ENCODE assay signal across 22 cellular contexts in the genomic region with DNA sequence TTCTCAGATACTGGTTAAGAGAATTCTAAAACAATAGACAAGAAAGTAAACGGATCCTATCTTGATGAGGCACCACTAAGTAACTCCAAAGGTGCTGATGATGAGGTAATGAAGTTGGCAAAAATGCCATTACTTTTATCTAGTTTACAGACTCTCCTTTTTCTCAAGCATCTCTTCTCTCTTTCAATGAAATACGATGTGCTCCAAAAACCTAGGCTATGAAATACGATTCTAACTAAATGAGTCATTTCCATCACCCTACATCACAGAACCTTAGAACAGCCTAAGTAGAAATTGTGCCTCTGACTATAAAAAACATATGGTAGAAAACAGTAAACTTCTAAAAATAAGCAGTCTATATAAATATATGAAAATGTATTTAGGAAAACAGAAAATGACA. TPM values are rescaled to one million over a fixed set of nuclear protein-coding genes. Genes with fewer than 3 reads are reported as not detected.
DNase-seq lines count a peak whose midpoint lies in the region; ATAC-seq and TF ChIP-seq lines count a peak whose summit lies in the region.
"Had no signal": no experiment of that assay in that cellular context is flagged by ENCODE, and none has a peak within 500 bp of the region (broad histone marks: within the 10 kb centered on the region; RNA-seq: fewer than 3 reads in every experiment).

No MANE protein-coding gene starts in this region.

- in situ Hi-C loops in IMR-90 (cut with MboI; ENCODE audit: low sequenced_read_pairs): no loop called here

- H2AK5ac ChIP-seq in IMR-90 (ENCODE audit: low read depth, low read length): no peak overlapping the region

- H3K79me1 ChIP-seq in IMR-90 (ENCODE audit: low read depth in 1 of 2, low read length in 2 of 2): peaks cover 6 to 19% of the 10 kb centered on the region in 2 experiments

- no peaks in the 10 kb centered on the region for H3K36me3 ChIP-seq in IMR-90 (ENCODE audit: control insufficient read depth, insufficient read depth, low read length)
- H3K36me3 ChIP-seq: esophagus muscularis mucosa had no signal

- no peaks in the 10 kb centered on the region for H3K27me3 ChIP-seq in IMR-90 (ENCODE audit: control insufficient read depth, insufficient read depth, low read length)
- H3K27me3 ChIP-seq: esophagus muscularis mucosa had no signal

- H3K27me3 Mint-ChIP-seq in type B pancreatic cell: no peaks in the 10 kb centered on the region
- H3K27me3 Mint-ChIP-seq: naive B cell had no signal

- TF ChIP-seq CTCF in IMR-90 (conservative IDR thresholded peaks at IDR 0.05; ENCODE audit: low read depth, low read length) (no peak), type B pancreatic cell (conservative IDR thresholded peaks at IDR 0.05) (no peak), GM10248 (IDR thresholded peaks at IDR 0.05; ENCODE audit: control extremely low read depth, extremely low read depth, low read depth, missing control alignments) (no peak)

- H3K4me1 ChIP-seq in IMR-90 (ENCODE audit: control insufficient read depth, insufficient read depth, low read length): peaks cover 2% of the 10 kb centered on the region; the same call in 1 of the 2 replicates

- peaks cover 8% of the 10 kb centered on the region for H3K36me3 Mint-ChIP-seq in type B pancreatic cell
- H3K36me3 Mint-ChIP-seq: naive B cell had no signal

- no peak overlapping the region for H2BK20ac ChIP-seq in IMR-90 (ENCODE audit: low read depth, low read length)

- no peak for TF ChIP-seq RAD21 in IMR-90 (IDR thresholded peaks at IDR 0.05; ENCODE audit: low read length)

- H3K23ac ChIP-seq in IMR-90 (ENCODE audit: low read depth, low read length): no peak overlapping the region

- no peak overlapping the region for H3K4me3 ChIP-seq in IMR-90 (ENCODE audit: insufficient read depth, low read depth, low read length)
- H3K4me3 ChIP-seq: esophagus muscularis mucosa, lung, PC-9, skin epidermis had no signal

- no peak overlapping the region for H2BK5ac ChIP-seq in IMR-90 (ENCODE audit: low read depth, low read length, poor library complexity, severe bottlenecking)

- POLR2A ChIA-PET in IMR-90 (lab: Charles Lee; ENCODE audit: unreplicated experiment): no interaction called here
- POLR2A ChIA-PET in GM10248 (lab: Yijun Ruan, JAX): no interaction called here

- H2AK9ac ChIP-seq in IMR-90 (replicated peaks; ENCODE audit: low read depth, low read length, poor library complexity): no peak overlapping the region

- no peak overlapping the region for H3K4ac ChIP-seq in IMR-90 (ENCODE audit: low read depth, low read length)

- H2BK15ac ChIP-seq in IMR-90 (ENCODE audit: low read depth, low read length): no peak overlapping the region

- H3K4me1 Mint-ChIP-seq in type B pancreatic cell (ENCODE audit: unreplicated experiment): peaks cover 44% of the 10 kb centered on the region

- no peak overlapping the region; the same call in 1 of the 2 replicates for H3K18ac ChIP-seq in IMR-90 (ENCODE audit: low read depth, low read length)

- no peak overlapping the region for H3K14ac ChIP-seq in IMR-90 (replicated peaks; ENCODE audit: low read depth, low read length)

- dilution Hi-C loops in IMR-90 (cut with HindIII; ENCODE audit: low sequenced_read_pairs, unreplicated experiment): no loop called here

- no peak overlapping the region for H2BK120ac ChIP-seq in IMR-90 (ENCODE audit: low read depth, low read length)

- no peak overlapping the region for H3K4me3 Mint-ChIP-seq in type B pancreatic cell
- H3K4me3 Mint-ChIP-seq: naive B cell had no signal

- peak; percentile 50 for DNase-seq in EH (ENCODE audit: low read depth)
- peak; percentile 56 for DNase-seq in IMR-90
- DNase-seq in amniotic epithelial cell (ENCODE audit: low read depth): peak; percentile 24
- DNase-seq in left kidney (ENCODE audit: low read depth, low spot score): peak; percentile 15
- no peak for DNase-seq in type B pancreatic cell (ENCODE audit: extremely low spot score, unreplicated experiment)
- no peak for DNase-seq in GM10248 (ENCODE audit: extremely low spot score)
- no peak for DNase-seq in NCI-H1092 (lab: John Stamatoyannopoulos, UW)
- DNase-seq: central memory CD4-positive, alpha-beta T cell; effector CD4-positive, alpha-beta T cell; GF-D8; naive B cell; NCI-H146; NCI-H774; PC-9; posterior cingulate gyrus; stimulated activated CD8-positive, alpha-beta memory T cell treated with anti-CD3 and anti-CD28 coated beads, Interleukin-4, amount 100 ng/mL, for 48 hours; substantia nigra had no signal

- H3K4me2 ChIP-seq in IMR-90 (ENCODE audit: low read depth, low read length): peak overlapping the region; percentile 67; the same call in 1 of the 2 replicates
- H3K4me2 ChIP-seq: PC-9 had no signal

- no CpG with 5 or more reads among the region's 3 CpGs for WGBS in IMR-90 (ENCODE audit: extremely low coverage in 2 of 2, insufficient read length in 1 of 2), 2 experiments

- intact Hi-C loops in IMR-90 (cut with micrococcal nuclease): no loop called here

- no peak overlapping the region for H4K91ac ChIP-seq in IMR-90 (ENCODE audit: insufficient read depth, low read depth, low read length)

- no peak overlapping the region for H4K8ac ChIP-seq in IMR-90 (ENCODE audit: low read depth in 2 of 2, low read length in 2 of 2)

- H3K27ac Mint-ChIP-seq in type B pancreatic cell: no peak overlapping the region
- H3K27ac Mint-ChIP-seq: naive B cell had no signal

- no peak overlapping the region for H3K56ac ChIP-seq in IMR-90 (ENCODE audit: extremely low read depth, insufficient read depth, low read length)

- no TSS peak for BruUV-seq in IMR-90 (replicated peaks; lab: Mats Ljungman, UMichigan)

- no peak overlapping the region for H4K5ac ChIP-seq in IMR-90 (ENCODE audit: low read depth, low read length)

- no peaks in the 10 kb centered on the region for H3K9me3 Mint-ChIP-seq in type B pancreatic cell
- H3K9me3 Mint-ChIP-seq: naive B cell had no signal

- ATAC-seq in IMR-90 (ENCODE audit: low read depth) (peak; percentile 30; the same call in 1 of the 2 replicates), HG02763 (IDR thresholded peaks at IDR 0.05; ENCODE audit: unreplicated experiment) (no peak)
- ATAC-seq: activated CD4-positive, CD25-positive, alpha-beta regulatory T cell treated with anti-CD3 and anti-CD28 coated beads, Interleukin-2, amount 50 U/mL, for 24 hours had no signal

- H3K9me3 ChIP-seq in IMR-90 (ENCODE audit: control insufficient read depth, insufficient read depth, low read length): no peaks in the 10 kb centered on the region
- H3K9me3 ChIP-seq: esophagus muscularis mucosa had no signal

- TF ChIP-seq POLR2A in IMR-90 (IDR thresholded peaks at IDR 0.05; ENCODE audit: low read depth, low read length): no peak

- H2AFZ ChIP-seq in IMR-90 (replicated peaks; ENCODE audit: low read length, poor library complexity): no peak overlapping the region
- H2AFZ ChIP-seq: PC-9 had no signal

- H3K9ac ChIP-seq in IMR-90 (ENCODE audit: low read depth, low read length): no peak overlapping the region

- H3K27ac ChIP-seq in IMR-90 (ENCODE audit: insufficient read depth, low read length): no peak overlapping the region
- H3K27ac ChIP-seq: esophagus muscularis mucosa, PC-9 had no signal

- no peaks in the 10 kb centered on the region for H4K20me1 ChIP-seq in IMR-90 (ENCODE audit: insufficient read depth, low read length)

- CTCF ChIA-PET in IMR-90 (lab: Yijun Ruan, JAX) (no interaction called here), GM10248 (lab: Yijun Ruan, JAX) (interaction anchor here (1.5 to 3.0 kb wide), 3 partner anchors 8 to 21 kb away, joined by 4 to 12 read pairs (median 4); no protein-coding TSS in a partner anchor)

- peaks cover 2% of the 10 kb centered on the region; the same call in 1 of the 2 replicates for H3K9me1 ChIP-seq in IMR-90 (ENCODE audit: insufficient read depth, low read length)

TF ChIP-seq in IMR-90, 13 proteins besides CTCF, POLR2A, EP300 and RAD21:
- TF ChIP-seq MXI1 (IDR thresholded peaks at IDR 0.05; ENCODE audit: borderline replicate concordance, low read depth, low read length): no peak
- TF ChIP-seq CEBPB (IDR thresholded peaks at IDR 0.05; ENCODE audit: low read depth, low read length): no peak
- TF ChIP-seq MAZ (IDR thresholded peaks at IDR 0.05; ENCODE audit: borderline replicate concordance, low read depth, low read length): no peak
- no peak for TF ChIP-seq RFX5 (IDR thresholded peaks at IDR 0.05; ENCODE audit: low read depth, low read length)
- TF ChIP-seq, protein P1, sequence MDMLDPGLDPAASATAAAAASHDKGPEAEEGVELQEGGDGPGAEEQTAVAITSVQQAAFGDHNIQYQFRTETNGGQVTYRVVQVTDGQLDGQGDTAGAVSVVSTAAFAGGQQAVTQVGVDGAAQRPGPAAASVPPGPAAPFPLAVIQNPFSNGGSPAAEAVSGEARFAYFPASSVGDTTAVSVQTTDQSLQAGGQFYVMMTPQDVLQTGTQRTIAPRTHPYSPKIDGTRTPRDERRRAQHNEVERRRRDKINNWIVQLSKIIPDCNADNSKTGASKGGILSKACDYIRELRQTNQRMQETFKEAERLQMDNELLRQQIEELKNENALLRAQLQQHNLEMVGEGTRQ (IDR thresholded peaks at IDR 0.05; ENCODE audit: low read depth, low read length): no peak
- no peak for TF ChIP-seq CHD1 (IDR thresholded peaks at IDR 0.05; ENCODE audit: low read depth, low read length)
- TF ChIP-seq RCOR1 (IDR thresholded peaks at IDR 0.05; ENCODE audit: insufficient replicate concordance, low read length): no peak
- no peak for TF ChIP-seq BHLHE40 (IDR thresholded peaks at IDR 0.05; ENCODE audit: low read depth, low read length)
- no peak for TF ChIP-seq NFE2L2 (IDR thresholded peaks at IDR 0.05; ENCODE audit: low read depth, low read length)
- TF ChIP-seq FOS (IDR thresholded peaks at IDR 0.05; ENCODE audit: low read depth, low read length): no peak
- no peak for TF ChIP-seq MAFK (IDR thresholded peaks at IDR 0.05; ENCODE audit: low read depth, low read length)
- no peak for TF ChIP-seq SMC3 (IDR thresholded peaks at IDR 0.05; ENCODE audit: low read depth, low read length)
- TF ChIP-seq, protein P2, sequence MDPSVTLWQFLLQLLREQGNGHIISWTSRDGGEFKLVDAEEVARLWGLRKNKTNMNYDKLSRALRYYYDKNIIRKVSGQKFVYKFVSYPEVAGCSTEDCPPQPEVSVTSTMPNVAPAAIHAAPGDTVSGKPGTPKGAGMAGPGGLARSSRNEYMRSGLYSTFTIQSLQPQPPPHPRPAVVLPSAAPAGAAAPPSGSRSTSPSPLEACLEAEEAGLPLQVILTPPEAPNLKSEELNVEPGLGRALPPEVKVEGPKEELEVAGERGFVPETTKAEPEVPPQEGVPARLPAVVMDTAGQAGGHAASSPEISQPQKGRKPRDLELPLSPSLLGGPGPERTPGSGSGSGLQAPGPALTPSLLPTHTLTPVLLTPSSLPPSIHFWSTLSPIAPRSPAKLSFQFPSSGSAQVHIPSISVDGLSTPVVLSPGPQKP (IDR thresholded peaks at IDR 0.05; ENCODE audit: borderline replicate concordance, low read depth, low read length): no peak
TF ChIP-seq in IMR-90: peak in this region for 0.

RNA-seq across cellular contexts. Expression of a gene that starts 58.9 kb away (rescaled TPM):
- total RNA-seq in IMR-90 (2012; rRNA removed) (5.8 and 8.4 TPM in 2 replicates), type B pancreatic cell (ENCODE audit: low replicate concordance) (41.6 and 50.7 TPM in 2 replicates)
- 4.1 and 4.7 TPM in 2 replicates for polyA plus RNA-seq in IMR-90 (2012; rRNA removed)
- polyA plus RNA-seq in IMR-90 (2012; cell fraction: cytosol; rRNA removed): 1.4 and 1.8 TPM in 2 replicates
- 7.4 and 14.3 TPM in 2 replicates for polyA plus RNA-seq in IMR-90 (2012; cell fraction: nucleus; rRNA removed; ENCODE audit: low replicate concordance)

Comparison
In these comparisons a context has a peak if more than half of its experiments do, and no peak if none do; other contexts are left out.
1. DNase-seq: peak in EH (single experiment), IMR-90 (single experiment), amniotic epithelial cell (single experiment) and left kidney (single experiment); none in type B pancreatic cell (single experiment), GM10248 (single experiment) and NCI-H1092 (single experiment).